Comparison of ENCODE assay signal across 27 cellular contexts in the genomic region with DNA sequence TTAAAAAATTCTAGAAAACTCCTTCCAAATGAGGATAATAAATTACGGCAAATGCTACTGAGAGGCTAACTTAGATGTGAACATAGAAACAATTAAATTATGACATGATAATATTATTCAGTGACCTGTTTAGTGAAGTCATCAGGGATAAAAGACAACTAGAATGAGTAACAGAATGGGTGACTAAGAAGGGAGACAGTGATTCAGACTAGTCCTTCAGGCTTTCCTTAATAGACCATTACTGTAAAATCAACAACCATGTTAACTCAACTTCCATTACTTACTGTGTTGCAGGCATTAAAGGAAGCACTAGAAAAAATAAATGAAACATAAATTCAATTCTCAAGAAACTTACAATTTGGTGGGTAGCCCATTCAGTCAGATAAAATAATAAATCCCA.
A peak's percentile ranks its signal among the peaks of the same experiment; 100 is the strongest.
DNase-seq lines count a peak whose midpoint lies in the region; ATAC-seq, FAIRE-seq and TF ChIP-seq lines count a peak whose summit lies in the region.
"Had no signal": no experiment of that assay in that cellular context is flagged by ENCODE, and none has a peak within 500 bp of the region (broad histone marks: within the 10 kb centered on the region; RNA-seq: fewer than 3 reads in every experiment).

No MANE protein-coding gene starts in this region.

- H2BK15ac ChIP-seq in IMR-90 (ENCODE audit: low read depth, low read length): no peak overlapping the region

- H3K14ac ChIP-seq in IMR-90 (replicated peaks; ENCODE audit: low read depth, low read length): no peak overlapping the region

- H3K4me2 ChIP-seq in IMR-90 (ENCODE audit: low read depth, low read length) (no peak overlapping the region), astrocyte (ENCODE audit: low read length) (no peak overlapping the region), OCI-LY7 (ENCODE audit: low read length) (no peak overlapping the region)

- BruUV-seq in IMR-90 (replicated peaks; lab: Mats Ljungman, UMichigan) (no TSS peak), OCI-LY7 (replicated peaks; lab: Mats Ljungman, UMichigan) (no TSS peak)

- POLR2A ChIA-PET in IMR-90 (lab: Charles Lee; ENCODE audit: unreplicated experiment): no interaction called here
- POLR2A ChIA-PET in OCI-LY7 (lab: Charles Lee): no interaction called here

- no peaks in the 10 kb centered on the region for H3K27me3 Mint-ChIP-seq in astrocyte (ENCODE audit: low read depth, unreplicated experiment)
- H3K27me3 Mint-ChIP-seq: activated naive CD8-positive, alpha-beta T cell treated with anti-CD3 and anti-CD28 coated beads, Interleukin-2, amount 10 ng/mL, durations not matched to agents 7 days and 5 days; CD4-positive, alpha-beta memory T cell; naive B cell had no signal

- peak; percentile 41 for DNase-seq in A172 (ENCODE audit: low spot score)
- peak; percentile 0 for DNase-seq in IMR-90
- DNase-seq in astrocyte (ENCODE audit: low read depth): peak; percentile 3
- DNase-seq in iris pigment epithelial cell (ENCODE audit: low read depth): peak; percentile 2
- no peak for DNase-seq in NCI-H146 (lab: John Stamatoyannopoulos, UW)
- no peak for DNase-seq in activated naive CD4-positive, alpha-beta T cell treated with anti-CD3 and anti-CD28 coated beads, Interleukin-2, amount 50 U/mL, for 72 hours (ENCODE audit: low spot score in 2 of 2)
- no peak for DNase-seq in NCI-H2196 treated with DMSO at 0.1 percent for 48 hours (lab: John Stamatoyannopoulos, UW; ENCODE audit: unreplicated experiment)
- no peak for DNase-seq in OCI-LY7 (ENCODE audit: low spot score)
- DNase-seq: 8988T; activated CD4-positive, alpha-beta T cell treated with anti-CD3 and anti-CD28 coated beads for 4 hours; activated effector memory CD4-positive, alpha-beta T cell treated with Interleukin-2 at 50 U/mL for 16 hours; activated naive CD8-positive, alpha-beta T cell treated with anti-CD3 and anti-CD28 coated beads, Interleukin-2, amount 10 ng/mL, durations not matched to agents 7 days and 5 days; activated T-cell treated with anti-CD3 and anti-CD28 coated beads for 4 hours; CD4-positive, alpha-beta memory T cell; heart left ventricle; naive B cell; NCI-H510A; nucleus accumbens; SHP77; stimulated activated naive CD8-positive, alpha-beta T cell treated with anti-CD3 and anti-CD28 coated beads, Interleukin-15, Interleukin-2, amounts not matched to agents 100 U/mL and 50 U/mL, for 24 hours; testis; uterus had no signal

- H3K4me1 Mint-ChIP-seq in astrocyte (ENCODE audit: low read depth, unreplicated experiment): peaks cover 11% of the 10 kb centered on the region
- H3K4me1 Mint-ChIP-seq: activated naive CD8-positive, alpha-beta T cell treated with anti-CD3 and anti-CD28 coated beads, Interleukin-2, amount 10 ng/mL, durations not matched to agents 7 days and 5 days; CD4-positive, alpha-beta memory T cell; naive B cell had no signal

- H3K27ac ChIP-seq in IMR-90 (ENCODE audit: insufficient read depth, low read length): no peak overlapping the region
- H3K27ac ChIP-seq in astrocyte (ENCODE audit: low read depth, low read length): no peak overlapping the region
- no peak overlapping the region for H3K27ac ChIP-seq in OCI-LY7 (ENCODE audit: low read depth, low read length, poor library complexity, severe bottlenecking)
- H3K27ac ChIP-seq: ascending aorta, heart left ventricle, testis, uterus, VCaP had no signal

- H3K4me3 Mint-ChIP-seq in astrocyte (ENCODE audit: unreplicated experiment): no peak overlapping the region
- H3K4me3 Mint-ChIP-seq: activated naive CD8-positive, alpha-beta T cell treated with anti-CD3 and anti-CD28 coated beads, Interleukin-2, amount 10 ng/mL, durations not matched to agents 7 days and 5 days; CD4-positive, alpha-beta memory T cell; mesothelial cell of epicardium; naive B cell had no signal

- H3K56ac ChIP-seq in IMR-90 (ENCODE audit: extremely low read depth, insufficient read depth, low read length): no peak overlapping the region

- H3K79me1 ChIP-seq in IMR-90 (ENCODE audit: low read depth in 1 of 2, low read length in 2 of 2): no peaks in the 10 kb centered on the region

- H4K5ac ChIP-seq in IMR-90 (ENCODE audit: low read depth, low read length): no peak overlapping the region

- no peak overlapping the region for H3K4me3 ChIP-seq in IMR-90 (ENCODE audit: insufficient read depth, low read depth, low read length)
- H3K4me3 ChIP-seq in astrocyte (ENCODE audit: insufficient read depth, low read depth, low read length): no peak overlapping the region
- H3K4me3 ChIP-seq in OCI-LY7 (ENCODE audit: low read depth, low read length, poor library complexity, severe bottlenecking): no peak overlapping the region
- H3K4me3 ChIP-seq: ascending aorta, heart left ventricle, testis, uterus had no signal

- no peaks in the 10 kb centered on the region for H3K36me3 ChIP-seq in IMR-90 (ENCODE audit: control insufficient read depth, insufficient read depth, low read length)
- H3K36me3 ChIP-seq in astrocyte (ENCODE audit: insufficient read depth, low read length): no peaks in the 10 kb centered on the region
- H3K36me3 ChIP-seq in OCI-LY7 (ENCODE audit: insufficient read depth, low read length): no peaks in the 10 kb centered on the region
- H3K36me3 ChIP-seq: ascending aorta, heart left ventricle, uterus had no signal

- H2AFZ ChIP-seq in IMR-90 (replicated peaks; ENCODE audit: low read length, poor library complexity) (no peak overlapping the region), astrocyte (ENCODE audit: low read depth, low read length) (no peak overlapping the region), OCI-LY7 (ENCODE audit: low read length) (no peak overlapping the region)

- no peaks in the 10 kb centered on the region for H3K9me1 ChIP-seq in IMR-90 (ENCODE audit: insufficient read depth, low read length)

- H3K4ac ChIP-seq in IMR-90 (ENCODE audit: low read depth, low read length): no peak overlapping the region

- H3K4me1 ChIP-seq in IMR-90 (ENCODE audit: control insufficient read depth, insufficient read depth, low read length) (no peaks in the 10 kb centered on the region), astrocyte (ENCODE audit: insufficient read depth, low read length) (no peaks in the 10 kb centered on the region), OCI-LY7 (ENCODE audit: insufficient read depth, low read length, poor library complexity, severe bottlenecking) (no peaks in the 10 kb centered on the region)
- H3K4me1 ChIP-seq: ascending aorta, heart left ventricle, testis, uterus had no signal

- no peak overlapping the region for H3K23ac ChIP-seq in IMR-90 (ENCODE audit: low read depth, low read length)

- no peak overlapping the region for H2BK5ac ChIP-seq in IMR-90 (ENCODE audit: low read depth, low read length, poor library complexity, severe bottlenecking)

- no peak overlapping the region for H3K27ac Mint-ChIP-seq in astrocyte (ENCODE audit: unreplicated experiment)
- no peak overlapping the region for H3K27ac Mint-ChIP-seq in activated naive CD4-positive, alpha-beta T cell treated with anti-CD3 and anti-CD28 coated beads, Interleukin-2, amount 50 U/mL, for 72 hours
- H3K27ac Mint-ChIP-seq: activated naive CD8-positive, alpha-beta T cell treated with anti-CD3 and anti-CD28 coated beads, Interleukin-2, amount 10 ng/mL, durations not matched to agents 7 days and 5 days; CD4-positive, alpha-beta memory T cell; mesothelial cell of epicardium; naive B cell had no signal

- H3K9me2 ChIP-seq in OCI-LY7 (ENCODE audit: insufficient read depth, low read length): no peaks in the 10 kb centered on the region

- no peaks in the 10 kb centered on the region for H3K27me3 ChIP-seq in IMR-90 (ENCODE audit: control insufficient read depth, insufficient read depth, low read length)
- H3K27me3 ChIP-seq in astrocyte (ENCODE audit: insufficient read depth, low read length): no peaks in the 10 kb centered on the region
- H3K27me3 ChIP-seq: ascending aorta, heart left ventricle, testis, uterus had no signal

- no peak overlapping the region for H4K91ac ChIP-seq in IMR-90 (ENCODE audit: insufficient read depth, low read depth, low read length)

- TF ChIP-seq CTCF in IMR-90 (conservative IDR thresholded peaks at IDR 0.05; ENCODE audit: low read depth, low read length): no peak
- TF ChIP-seq CTCF in astrocyte (IDR thresholded peaks at IDR 0.05; ENCODE audit: insufficient read depth, low read depth, low read length): no peak
- TF ChIP-seq CTCF in OCI-LY7 (conservative IDR thresholded peaks at IDR 0.05; ENCODE audit: low read length): no peak

- no peak for TF ChIP-seq POLR2A in IMR-90 (IDR thresholded peaks at IDR 0.05; ENCODE audit: low read depth, low read length)

- intact Hi-C loops in IMR-90 (cut with micrococcal nuclease) (no loop called here), OCI-LY7 (cut with micrococcal nuclease; ENCODE audit: unreplicated experiment) (no loop called here)

- H3K36me3 Mint-ChIP-seq in astrocyte (ENCODE audit: low read depth, unreplicated experiment): no peaks in the 10 kb centered on the region
- H3K36me3 Mint-ChIP-seq in activated naive CD4-positive, alpha-beta T cell treated with anti-CD3 and anti-CD28 coated beads, Interleukin-2, amount 50 U/mL, for 72 hours: no peaks in the 10 kb centered on the region
- H3K36me3 Mint-ChIP-seq: activated naive CD8-positive, alpha-beta T cell treated with anti-CD3 and anti-CD28 coated beads, Interleukin-2, amount 10 ng/mL, durations not matched to agents 7 days and 5 days; CD4-positive, alpha-beta memory T cell; mesothelial cell of epicardium; naive B cell had no signal

- no CpG with 5 or more reads among the region's 1 CpG for WGBS in IMR-90 (ENCODE audit: extremely low coverage in 2 of 2, insufficient read length in 1 of 2), 2 experiments

- H3K9ac ChIP-seq in IMR-90 (ENCODE audit: low read depth, low read length) (no peak overlapping the region), astrocyte (ENCODE audit: low read length) (no peak overlapping the region)

- no peaks in the 10 kb centered on the region for H3K79me2 ChIP-seq in astrocyte (ENCODE audit: insufficient read depth, low read length)
- no peaks in the 10 kb centered on the region for H3K79me2 ChIP-seq in OCI-LY7 (ENCODE audit: insufficient read depth, low read depth, low read length)

- dilution Hi-C loops in IMR-90 (cut with HindIII; ENCODE audit: low sequenced_read_pairs, unreplicated experiment): no loop called here

- CTCF ChIA-PET in IMR-90 (lab: Yijun Ruan, JAX): no interaction called here
- CTCF ChIA-PET in OCI-LY7 (lab: Charles Lee; ENCODE audit: unreplicated experiment): no interaction called here

- no peak overlapping the region for H3K18ac ChIP-seq in IMR-90 (ENCODE audit: low read depth, low read length)

- no peak overlapping the region for H2BK120ac ChIP-seq in IMR-90 (ENCODE audit: low read depth, low read length)

- no peak for ATAC-seq in IMR-90 (ENCODE audit: low read depth)
- no peak for ATAC-seq in activated naive CD4-positive, alpha-beta T cell treated with anti-CD3 and anti-CD28 coated beads, Interleukin-2, amount 50 U/mL, for 72 hours
- ATAC-seq: heart left ventricle; left lobe of liver; stimulated activated naive CD8-positive, alpha-beta T cell treated with anti-CD3 and anti-CD28 coated beads, Interleukin-15, Interleukin-2, amounts not matched to agents 100 U/mL and 50 U/mL, for 24 hours had no signal

- no peak overlapping the region for H2AK9ac ChIP-seq in IMR-90 (replicated peaks; ENCODE audit: low read depth, low read length, poor library complexity)

- no peak overlapping the region for H2AK5ac ChIP-seq in IMR-90 (ENCODE audit: low read depth, low read length)

- no peak for FAIRE-seq in astrocyte (lab: Jason Lieb, UNC)
- FAIRE-seq: H1 had no signal

- H4K8ac ChIP-seq in IMR-90 (ENCODE audit: low read depth in 2 of 2, low read length in 2 of 2): no peak overlapping the region

- no peaks in the 10 kb centered on the region for H3K9me3 Mint-ChIP-seq in astrocyte (ENCODE audit: unreplicated experiment)
- peaks cover 2 to 4% of the 10 kb centered on the region in 2 donors for H3K9me3 Mint-ChIP-seq in activated naive CD4-positive, alpha-beta T cell treated with anti-CD3 and anti-CD28 coated beads, Interleukin-2, amount 50 U/mL, for 72 hours
- H3K9me3 Mint-ChIP-seq: activated naive CD8-positive, alpha-beta T cell treated with anti-CD3 and anti-CD28 coated beads, Interleukin-2, amount 10 ng/mL, durations not matched to agents 7 days and 5 days; mesothelial cell of epicardium had no signal

- no peak overlapping the region for H2BK20ac ChIP-seq in IMR-90 (ENCODE audit: low read depth, low read length)

- no peak for TF ChIP-seq RAD21 in IMR-90 (IDR thresholded peaks at IDR 0.05; ENCODE audit: low read length)

- in situ Hi-C loops in IMR-90 (cut with MboI; ENCODE audit: low sequenced_read_pairs): no loop called here

- no peaks in the 10 kb centered on the region for H4K20me1 ChIP-seq in IMR-90 (ENCODE audit: insufficient read depth, low read length)
- no peaks in the 10 kb centered on the region for H4K20me1 ChIP-seq in astrocyte (ENCODE audit: insufficient read depth, low read length)
- H4K20me1 ChIP-seq in OCI-LY7 (ENCODE audit: insufficient read depth, low read length): no peaks in the 10 kb centered on the region

- H3K9me3 ChIP-seq in IMR-90 (ENCODE audit: control insufficient read depth, insufficient read depth, low read length) (peaks cover 5% of the 10 kb centered on the region; the same call in 1 of the 2 replicates), astrocyte (ENCODE audit: insufficient read depth, low read depth, low read length) (no peaks in the 10 kb centered on the region), OCI-LY7 (ENCODE audit: low read length) (no peaks in the 10 kb centered on the region)
- H3K9me3 ChIP-seq: ascending aorta, heart left ventricle, testis, uterus had no signal

Comparison
In these comparisons a context has a peak if more than half of its experiments do, and no peak if none do; other contexts are left out.
1. DNase-seq: peak in A172 (single experiment), IMR-90 (single experiment), astrocyte (single experiment) and iris pigment epithelial cell (single experiment); none in NCI-H146 (single experiment), activated naive CD4-positive, alpha-beta T cell treated with anti-CD3 and anti-CD28 coated beads, Interleukin-2, amount 50 U/mL, for 72 hours (0 of 2), NCI-H2196 treated with DMSO at 0.1 percent for 48 hours (single experiment) and OCI-LY7 (single experiment).